8 cellular contexts compared by ENCODE assay signal in the genomic region with DNA sequence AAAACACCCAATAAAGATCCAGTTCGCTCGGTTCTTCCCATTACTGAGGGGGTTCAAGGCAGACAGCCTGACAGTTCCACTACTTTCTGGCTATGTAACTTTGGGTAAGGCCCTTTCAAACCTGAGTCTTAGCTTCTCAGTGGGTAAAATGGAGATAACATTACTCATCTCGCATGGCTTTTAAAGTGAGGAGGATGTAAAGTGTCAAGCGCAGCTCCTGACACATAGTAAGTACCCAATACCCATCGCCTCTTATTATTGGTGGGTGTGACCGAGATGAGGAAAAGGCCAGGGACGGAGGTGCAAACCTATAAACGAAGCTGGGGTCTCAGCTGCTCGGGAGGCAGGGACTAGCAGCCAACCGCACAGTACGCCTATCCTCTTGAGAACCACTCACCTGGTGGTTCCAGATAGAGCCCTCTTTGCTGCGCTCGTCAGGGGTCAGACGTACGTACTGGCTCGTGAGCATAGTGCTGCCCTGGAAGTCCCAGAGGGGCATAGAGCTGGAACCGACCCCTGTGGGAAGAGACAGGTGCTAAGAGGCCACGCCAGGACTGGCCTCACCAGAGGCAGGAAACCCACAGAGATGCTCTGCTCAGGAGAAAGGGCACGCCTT. TPM values are rescaled to one million over a fixed set of nuclear protein-coding genes. Genes with fewer than 3 reads are reported as not detected.
DNase-seq lines count a peak whose midpoint lies in the region; ATAC-seq and TF ChIP-seq lines count a peak whose summit lies in the region.

No MANE protein-coding gene starts in this region.

- peaks cover 13% of the 10 kb centered on the region for H3K36me3 ChIP-seq in suprapubic skin

- H3K27me3 ChIP-seq in suprapubic skin, result no peaks in the 10 kb centered on the region

- H3K4me3 ChIP-seq in suprapubic skin, result peak overlapping the region; percentile 94

- no peak for TF ChIP-seq POLR2A in suprapubic skin (IDR thresholded peaks at IDR 0.05)

- H3K27me3 Mint-ChIP-seq in activated naive CD4-positive, alpha-beta T cell treated with anti-CD3 and anti-CD28 coated beads, Interleukin-2, amount 50 U/mL, for 24 hours, result no peaks in the 10 kb centered on the region
- no peaks in the 10 kb centered on the region for H3K27me3 Mint-ChIP-seq in activated naive CD8-positive, alpha-beta T cell
- peaks cover 1 to 5% (median 3%) of the 10 kb centered on the region in 3 donors for H3K27me3 Mint-ChIP-seq in immature natural killer cell (ENCODE audit: low read depth in 3 of 3)

- peak overlapping the region; percentile 99 for H3K4me3 Mint-ChIP-seq in activated naive CD4-positive, alpha-beta T cell treated with anti-CD3 and anti-CD28 coated beads, Interleukin-2, amount 50 U/mL, for 24 hours
- peak overlapping the region; percentile 98 for H3K4me3 Mint-ChIP-seq in activated naive CD8-positive, alpha-beta T cell
- H3K4me3 Mint-ChIP-seq in immature natural killer cell, result peak overlapping the region; percentile 96 to 100 (median 99)

- H3K27ac ChIP-seq in suprapubic skin, result peak overlapping the region; percentile 97

- H3K9me3 ChIP-seq in suprapubic skin, result no peaks in the 10 kb centered on the region

- 10% methylated on average over 19 of the region's 19 CpGs for WGBS in suprapubic skin

- ATAC-seq in HG02981 (IDR thresholded peaks at IDR 0.05; ENCODE audit: unreplicated experiment), result no peak

- H3K4me1 Mint-ChIP-seq in activated naive CD4-positive, alpha-beta T cell treated with anti-CD3 and anti-CD28 coated beads, Interleukin-2, amount 50 U/mL, for 24 hours, result peaks cover 63% of the 10 kb centered on the region
- peaks cover 63% of the 10 kb centered on the region for H3K4me1 Mint-ChIP-seq in activated naive CD8-positive, alpha-beta T cell (ENCODE audit: low read depth)
- H3K4me1 Mint-ChIP-seq in immature natural killer cell, result peaks cover 58 to 62% of the 10 kb centered on the region in 2 donors

- TF ChIP-seq EP300 in suprapubic skin (IDR thresholded peaks at IDR 0.05), result no peak

- peak overlapping the region; percentile 100 for H3K27ac Mint-ChIP-seq in activated naive CD4-positive, alpha-beta T cell treated with anti-CD3 and anti-CD28 coated beads, Interleukin-2, amount 50 U/mL, for 24 hours
- H3K27ac Mint-ChIP-seq in activated naive CD8-positive, alpha-beta T cell, result peak overlapping the region; percentile 100
- H3K27ac Mint-ChIP-seq in immature natural killer cell, result peak overlapping the region; percentile 98 to 100 (median 99)

- TF ChIP-seq CTCF in suprapubic skin (IDR thresholded peaks at IDR 0.05), result no peak

- DNase-seq in activated naive CD4-positive, alpha-beta T cell (lab: John Stamatoyannopoulos, UW), result no peak
- DNase-seq in immature natural killer cell (no peak), suprapubic skin (ENCODE audit: low spot score in 2 of 2) (no peak), CD1c-positive myeloid dendritic cell (ENCODE audit: extremely low spot score) (no peak)
- no peak for DNase-seq in activated effector memory CD4-positive, alpha-beta T cell treated with anti-CD3 and anti-CD28 coated beads, Interleukin-2, amount 50 U/mL, for 16 hours

- peaks cover 32% of the 10 kb centered on the region for H3K4me1 ChIP-seq in suprapubic skin

- peaks cover 3% of the 10 kb centered on the region for H3K36me3 Mint-ChIP-seq in activated naive CD4-positive, alpha-beta T cell treated with anti-CD3 and anti-CD28 coated beads, Interleukin-2, amount 50 U/mL, for 24 hours
- H3K36me3 Mint-ChIP-seq in activated naive CD8-positive, alpha-beta T cell, result no peaks in the 10 kb centered on the region
- peaks cover 0 to 19% (median 12%) of the 10 kb centered on the region in 3 donors for H3K36me3 Mint-ChIP-seq in immature natural killer cell

- no peaks in the 10 kb centered on the region for H3K9me3 Mint-ChIP-seq in activated naive CD4-positive, alpha-beta T cell treated with anti-CD3 and anti-CD28 coated beads, Interleukin-2, amount 50 U/mL, for 24 hours
- no peaks in the 10 kb centered on the region for H3K9me3 Mint-ChIP-seq in activated naive CD8-positive, alpha-beta T cell (ENCODE audit: low read depth)
- no peaks in the 10 kb centered on the region for H3K9me3 Mint-ChIP-seq in immature natural killer cell

RNA-seq across cellular contexts. Expression of gene LMAN2, which starts 0.6 kb away (rescaled TPM):
- polyA plus RNA-seq in immature natural killer cell, result 100 to 1,000 TPM; 316 to 441 (median 409) TPM
- 100 to 1,000 TPM; 119 to 191 (median 160) TPM for total RNA-seq in suprapubic skin

RNA-seq across cellular contexts. Expression of gene RGS14, which starts 6.8 kb away (rescaled TPM):
- 10 to 100 TPM; 27.1 to 64.5 (median 33.8) TPM for polyA plus RNA-seq in immature natural killer cell
- 10 to 100 TPM; 38.5 to 85.9 (median 68.8) TPM for total RNA-seq in suprapubic skin

RNA-seq across cellular contexts. Expression of gene SLC34A1, which starts 33.4 kb away (rescaled TPM):
- under 1 TPM in 2 of 3 donors, not detected in 1; 0.26 to 0.34 TPM for polyA plus RNA-seq in immature natural killer cell
- total RNA-seq in suprapubic skin, result under 1 TPM in 1 of 4 donors, not detected in 3; 0.29 TPM

RNA-seq across cellular contexts. Expression of gene MXD3, which starts 39.2 kb away (rescaled TPM):
- polyA plus RNA-seq in immature natural killer cell, result 1 to 10 TPM; 2.1 to 4.2 (median 4.1) TPM
- 10 to 100 TPM in 3 of 4 donors, 1 to 10 TPM in 1; 8.7 to 30.3 (median 11.7) TPM for total RNA-seq in suprapubic skin

RNA-seq across cellular contexts. Expression of gene PRELID1, which starts 47.3 kb away (rescaled TPM):
- 100 to 1,000 TPM; 345 to 494 (median 375) TPM for polyA plus RNA-seq in immature natural killer cell
- 10 to 100 TPM; 54.2 to 90.1 (median 62.1) TPM for total RNA-seq in suprapubic skin
